Comparison of ENCODE assay signal across 8 cellular contexts in genomic region chr6:118186676-118187567, GRCh38.
DNase-seq lines count a peak whose midpoint lies in the region; ATAC-seq and TF ChIP-seq lines count a peak whose summit lies in the region.

No MANE protein-coding gene starts in this region.

- intact Hi-C loops in sciatic nerve (cut with DNase I): no loop called here

- H3K9me3 Mint-ChIP-seq in chondrocyte (ENCODE audit: low read depth): no peaks in the 10 kb centered on the region

- peaks cover 16% of the 10 kb centered on the region for H3K4me1 Mint-ChIP-seq in chondrocyte (ENCODE audit: low read depth)

- no peak for TF ChIP-seq CTCF in chondrocyte (IDR thresholded peaks at IDR 0.05)

- peak overlapping the region; percentile 82 for H3K27ac Mint-ChIP-seq in chondrocyte (ENCODE audit: unreplicated experiment)

- peak; percentile 66 for ATAC-seq in GM19324 (IDR thresholded peaks at IDR 0.05; ENCODE audit: low FRiP score, unreplicated experiment)
- ATAC-seq in HG03103 (IDR thresholded peaks at IDR 0.05; ENCODE audit: low read depth, unreplicated experiment): peak; percentile 67
- no peak for ATAC-seq in sciatic nerve

- no peaks in the 10 kb centered on the region for H3K36me3 Mint-ChIP-seq in chondrocyte (ENCODE audit: low read depth)

- DNase-seq in Daoy (ENCODE audit: low read depth): peak; percentile 14
- no peak for DNase-seq in chondrocyte (ENCODE audit: low spot score)
- DNase-seq in sciatic nerve (ENCODE audit: low spot score): no peak
- no peak for DNase-seq in NCI-H2081 treated with DMSO at 0.1 percent for 48 hours (lab: John Stamatoyannopoulos, UW)
- DNase-seq in NCI-H748 (lab: John Stamatoyannopoulos, UW; ENCODE audit: unreplicated experiment): no peak
- DNase-seq in NCI-H1436 treated with DMSO at 0.1 percent for 48 hours (lab: John Stamatoyannopoulos, UW): no peak

- H3K27me3 Mint-ChIP-seq in chondrocyte (ENCODE audit: low read depth): no peaks in the 10 kb centered on the region

- no peak overlapping the region for H3K4me3 Mint-ChIP-seq in chondrocyte (ENCODE audit: unreplicated experiment)
